Comparison of ENCODE assay signal across 16 cellular contexts in genomic region chr9:121178676-121179372, GRCh38. TPM values are rescaled to one million over a fixed set of nuclear protein-coding genes. Genes with fewer than 3 reads are reported as not detected.
DNase-seq lines count a peak whose midpoint lies in the region; ATAC-seq and TF ChIP-seq lines count a peak whose summit lies in the region.
"Had no signal": no experiment of that assay in that cellular context is flagged by ENCODE, and none has a peak within 500 bp of the region (broad histone marks: within the 10 kb centered on the region; RNA-seq: fewer than 3 reads in every experiment).

No MANE protein-coding gene starts in this region.

- H3K4me1 ChIP-seq in neutrophil (ENCODE audit: control insufficient read depth in 1 of 2, insufficient read depth in 1 of 2, low read depth in 1 of 2, low read length in 1 of 2) (peaks cover 12 to 17% of the 10 kb centered on the region in 2 experiments), endodermal cell (ENCODE audit: control insufficient read depth, insufficient read depth, low read length) (no peaks in the 10 kb centered on the region)

- no peaks in the 10 kb centered on the region for H3K9me3 ChIP-seq in neutrophil
- no peaks in the 10 kb centered on the region for H3K9me3 ChIP-seq in endodermal cell (ENCODE audit: control insufficient read depth, low read length)
- H3K9me3 ChIP-seq: ascending aorta, left ventricle myocardium inferior, spleen had no signal

- H3K27ac ChIP-seq in neutrophil = peak overlapping the region; percentile 1
- no peak overlapping the region for H3K27ac ChIP-seq in endodermal cell (ENCODE audit: low read depth, low read length)
- H3K27ac ChIP-seq: ascending aorta, left ventricle myocardium inferior had no signal

- WGBS in endodermal cell (ENCODE audit: insufficient coverage in 1 of 2, insufficient read length in 1 of 2), 2 experiments = 85 to 94% methylated on average over 4 to 6 of the region's 6 CpGs

- H3K9me3 Mint-ChIP-seq in T-helper 1 cell treated with Interleukin-12 subunit alpha and Interleukin-12 subunit beta and Interleukin-4 antibody, amounts not matched to agents 30 μg/mL and 1 μg/mL, for 36 hours = no peaks in the 10 kb centered on the region
- H3K9me3 Mint-ChIP-seq in immature natural killer cell = no peaks in the 10 kb centered on the region
- no peaks in the 10 kb centered on the region for H3K9me3 Mint-ChIP-seq in endodermal cell
- H3K9me3 Mint-ChIP-seq: activated CD4-positive, alpha-beta memory T cell treated with anti-CD3 and anti-CD28 coated beads for 36 hours; CD14-positive monocyte; HFFc6 had no signal

- H3K4me3 Mint-ChIP-seq in T-helper 1 cell treated with Interleukin-12 subunit alpha and Interleukin-12 subunit beta and Interleukin-4 antibody, amounts not matched to agents 30 μg/mL and 1 μg/mL, for 36 hours = no peak overlapping the region
- H3K4me3 Mint-ChIP-seq in immature natural killer cell (no peak overlapping the region), endodermal cell (no peak overlapping the region)
- H3K4me3 Mint-ChIP-seq: activated CD4-positive, alpha-beta memory T cell treated with anti-CD3 and anti-CD28 coated beads for 36 hours; CD14-positive monocyte; HFFc6 had no signal

- H3K27me3 ChIP-seq in neutrophil (no peaks in the 10 kb centered on the region), endodermal cell (ENCODE audit: control insufficient read depth, insufficient read depth, low read length, poor library complexity, severe bottlenecking) (no peaks in the 10 kb centered on the region)
- H3K27me3 ChIP-seq: ascending aorta, spleen had no signal

- H3K4me3 ChIP-seq in neutrophil (ENCODE audit: low read depth in 1 of 2, low read length in 1 of 2) (no peak overlapping the region), endodermal cell (ENCODE audit: low read length) (no peak overlapping the region)
- H3K4me3 ChIP-seq: ascending aorta, left ventricle myocardium inferior, spleen had no signal

- DNase-seq in T-helper 1 cell (no peak), immature natural killer cell (no peak), endodermal cell (no peak), NCI-H345 treated with DMSO at 0.1 percent for 48 hours (lab: John Stamatoyannopoulos, UW; ENCODE audit: unreplicated experiment) (no peak), omental fat pad (ENCODE audit: low spot score) (no peak)
- DNase-seq: activated CD4-positive, alpha-beta memory T cell treated with anti-CD3 and anti-CD28 coated beads for 36 hours; HFFc6; left ventricle myocardium inferior; NCI-H2227 treated with DMSO at 0.1 percent for 48 hours; NK-92 treated with Interleukin-12 subunit alpha and Interleukin-12 subunit beta, amount 100 ng/mL, for 24 hours; spleen had no signal

- no peak overlapping the region for H3K9ac ChIP-seq in endodermal cell (ENCODE audit: extremely low read depth, low read length, poor library complexity, severe bottlenecking)

- H3K36me3 Mint-ChIP-seq in T-helper 1 cell treated with Interleukin-12 subunit alpha and Interleukin-12 subunit beta and Interleukin-4 antibody, amounts not matched to agents 30 μg/mL and 1 μg/mL, for 36 hours (ENCODE audit: low read depth) = peaks cover 49% of the 10 kb centered on the region
- H3K36me3 Mint-ChIP-seq in immature natural killer cell (peaks cover 0 to 29% (median 11%) of the 10 kb centered on the region in 3 donors), endodermal cell (ENCODE audit: low read depth) (peaks cover 42% of the 10 kb centered on the region)

- H3K36me3 ChIP-seq in neutrophil = peaks cover 80% of the 10 kb centered on the region
- peaks cover 63% of the 10 kb centered on the region for H3K36me3 ChIP-seq in endodermal cell (ENCODE audit: control insufficient read depth, insufficient read depth, low read length)

- no peak for ATAC-seq in GM18505 (IDR thresholded peaks at IDR 0.05; ENCODE audit: unreplicated experiment)
- no peak for ATAC-seq in omental fat pad (ENCODE audit: low FRiP score)

- H3K4me1 Mint-ChIP-seq in T-helper 1 cell treated with Interleukin-12 subunit alpha and Interleukin-12 subunit beta and Interleukin-4 antibody, amounts not matched to agents 30 μg/mL and 1 μg/mL, for 36 hours (ENCODE audit: low read depth) = peaks cover 2% of the 10 kb centered on the region
- H3K4me1 Mint-ChIP-seq in immature natural killer cell = peaks cover 17 to 44% of the 10 kb centered on the region in 2 donors
- peaks cover 8% of the 10 kb centered on the region for H3K4me1 Mint-ChIP-seq in endodermal cell

- H3K27me3 Mint-ChIP-seq in T-helper 1 cell treated with Interleukin-12 subunit alpha and Interleukin-12 subunit beta and Interleukin-4 antibody, amounts not matched to agents 30 μg/mL and 1 μg/mL, for 36 hours (ENCODE audit: low read depth) = no peaks in the 10 kb centered on the region
- H3K27me3 Mint-ChIP-seq in immature natural killer cell (ENCODE audit: low read depth in 3 of 3) (no peaks in the 10 kb centered on the region), endodermal cell (ENCODE audit: insufficient read depth) (no peaks in the 10 kb centered on the region)
- H3K27me3 Mint-ChIP-seq: activated CD4-positive, alpha-beta memory T cell treated with anti-CD3 and anti-CD28 coated beads for 36 hours had no signal

- no peak for TF ChIP-seq CTCF in neutrophil (IDR thresholded peaks at IDR 0.05)
- no peak for TF ChIP-seq CTCF in endodermal cell (conservative IDR thresholded peaks at IDR 0.05)
- TF ChIP-seq CTCF in omental fat pad (IDR thresholded peaks at IDR 0.05) = no peak

- H3K27ac Mint-ChIP-seq in T-helper 1 cell treated with Interleukin-12 subunit alpha and Interleukin-12 subunit beta and Interleukin-4 antibody, amounts not matched to agents 30 μg/mL and 1 μg/mL, for 36 hours = peak overlapping the region; percentile 7
- H3K27ac Mint-ChIP-seq in immature natural killer cell (peak overlapping the region in 4 of 6 donors; percentile 40 to 68 (median 54)), endodermal cell (no peak overlapping the region)
- H3K27ac Mint-ChIP-seq: activated CD4-positive, alpha-beta memory T cell treated with anti-CD3 and anti-CD28 coated beads for 36 hours; HFFc6 had no signal

- TF ChIP-seq POLR2A in GM18505 (IDR thresholded peaks at IDR 0.05; ENCODE audit: borderline replicate concordance, extremely low read depth, insufficient read depth, insufficient read length) = peak; percentile 14

RNA-seq across cellular contexts. Expression of gene RAB14, which starts 22.8 kb away (rescaled TPM):
- polyA plus RNA-seq in immature natural killer cell = 10 to 100 TPM; 28.2 to 44.9 (median 36.0) TPM
- 10 to 100 TPM; 35.9 to 40.7 TPM for total RNA-seq in endodermal cell
- 47.2 TPM for polyA plus RNA-seq in endodermal cell (2013, experiment 1 of 2)
- 48.1 TPM for polyA plus RNA-seq in endodermal cell (2013, experiment 2 of 2)
- total RNA-seq in omental fat pad = 10 to 100 TPM; 31.0 to 44.8 (median 35.6) TPM
